In genomic region chr10:95268438-95268837, GRCh38 we compare ENCODE assay signal across 9 cellular contexts. TPM values are rescaled to one million over a fixed set of nuclear protein-coding genes. Genes with fewer than 3 reads are reported as not detected.
A peak's percentile ranks its signal among the peaks of the same experiment; 100 is the strongest.
DNase-seq lines count a peak whose midpoint lies in the region; TF ChIP-seq lines count a peak whose summit lies in the region.
"Had no signal": no experiment of that assay in that cellular context is flagged by ENCODE, and none has a peak within 500 bp of the region (broad histone marks: within the 10 kb centered on the region; RNA-seq: fewer than 3 reads in every experiment).

No MANE protein-coding gene starts in this region.

- H4K20me1 ChIP-seq in mammary epithelial cell (ENCODE audit: insufficient read depth, low read length) (no peaks in the 10 kb centered on the region), hepatocyte (ENCODE audit: insufficient read depth, poor library complexity, severe bottlenecking) (no peaks in the 10 kb centered on the region)

- H3K9me3 ChIP-seq in mammary epithelial cell (replicated peaks; ENCODE audit: insufficient read depth, low read length), result no peaks in the 10 kb centered on the region
- H3K9me3 ChIP-seq in hepatocyte (ENCODE audit: low read depth), result no peaks in the 10 kb centered on the region
- H3K9me3 ChIP-seq: neutrophil had no signal

- dilution Hi-C loops in mammary epithelial cell (cut with HindIII; ENCODE audit: low sequenced_read_pairs), result no loop called here

- peak overlapping the region; percentile 99 for H3K27ac ChIP-seq in mammary epithelial cell (ENCODE audit: insufficient read depth, low read depth, low read length)
- H3K27ac ChIP-seq in hepatocyte, result peak overlapping the region; percentile 80
- H3K27ac ChIP-seq: neutrophil had no signal

- H2AFZ ChIP-seq in mammary epithelial cell (ENCODE audit: low read depth, low read length) (peak overlapping the region; percentile 18), hepatocyte (no peak overlapping the region)

- peaks cover 57% of the 10 kb centered on the region for H3K4me1 ChIP-seq in mammary epithelial cell (ENCODE audit: insufficient read depth, low read length)
- H3K4me1 ChIP-seq in hepatocyte (ENCODE audit: insufficient read depth), result peaks cover 38% of the 10 kb centered on the region

- H3K4me3 ChIP-seq in mammary epithelial cell (replicated peaks in 1 of 3; ENCODE audit: insufficient read depth in 1 of 3, low read depth in 2 of 3, low read length in 3 of 3), result no peak overlapping the region
- no peak overlapping the region for H3K4me3 ChIP-seq in hepatocyte

- H3K36me3 ChIP-seq in mammary epithelial cell (ENCODE audit: insufficient read depth, low read length) (peaks cover 31% of the 10 kb centered on the region), hepatocyte (replicated peaks; ENCODE audit: insufficient read depth, low read depth) (no peaks in the 10 kb centered on the region)
- H3K36me3 ChIP-seq: neutrophil had no signal

- H3K4me2 ChIP-seq in mammary epithelial cell (ENCODE audit: insufficient read depth, low read depth, low read length) (peak overlapping the region; percentile 34), hepatocyte (peak overlapping the region; percentile 16)

- intact Hi-C loops in mammary epithelial cell (cut with micrococcal nuclease), result no loop called here

- H3K27me3 ChIP-seq in mammary epithelial cell (ENCODE audit: insufficient read depth, low read length) (no peaks in the 10 kb centered on the region), hepatocyte (no peaks in the 10 kb centered on the region)
- H3K27me3 ChIP-seq: neutrophil had no signal

- 5% methylated on average over 12 of the region's 12 CpGs for whole genome bisulfite sequencing in mammary epithelial cell (ENCODE audit: low coverage, missing lambda C conversion rate)
- 43% methylated on average over 12 of the region's 12 CpGs for WGBS in hepatocyte (ENCODE audit: low lambda C conversion rate, missing lambda C conversion rate)

- H3K79me2 ChIP-seq in mammary epithelial cell (ENCODE audit: insufficient read depth, low read length) (peaks cover 68% of the 10 kb centered on the region), hepatocyte (peaks cover 45% of the 10 kb centered on the region)

- no TSS peak for BruUV-seq in mammary epithelial cell (replicated peaks; lab: Mats Ljungman, UMichigan)

- H3K9me2 ChIP-seq in hepatocyte (replicated peaks; ENCODE audit: insufficient read depth), result no peaks in the 10 kb centered on the region

- in situ Hi-C loops in mammary epithelial cell (cut with MboI; ENCODE audit: low sequenced_read_pairs in 2 of 2), result no loop called here

- peak; percentile 82 for DNase-seq in Daoy (ENCODE audit: low read depth)
- peak; percentile 63 for DNase-seq in mammary epithelial cell
- peak; percentile 67 for DNase-seq in hepatocyte (ENCODE audit: low spot score)
- DNase-seq in pulmonary artery endothelial cell (ENCODE audit: low read depth, low spot score), result peak; percentile 98
- no peak for DNase-seq in GM10248 (ENCODE audit: extremely low spot score)
- DNase-seq in NCI-H446 (lab: John Stamatoyannopoulos, UW), result no peak
- no peak for DNase-seq in medulla oblongata (ENCODE audit: extremely low spot score)
- DNase-seq in NCI-H748 treated with DMSO at 0.1 percent for 48 hours (lab: John Stamatoyannopoulos, UW), result no peak

- H3K9ac ChIP-seq in mammary epithelial cell (ENCODE audit: insufficient read depth, low read length), result peak overlapping the region; percentile 84

- CTCF ChIA-PET in mammary epithelial cell (lab: Charles Lee; ENCODE audit: low non-redundant PET), result no interaction called here
- CTCF ChIA-PET in GM10248 (lab: Yijun Ruan, JAX), result interaction anchor here (0.9 to 1.4 kb wide), 3 partner anchors 8 to 30 kb away, joined by 3 read pairs; no protein-coding TSS in a partner anchor

- TF ChIP-seq CTCF in mammary epithelial cell (conservative IDR thresholded peaks at IDR 0.05 in 1 of 2, IDR thresholded peaks at IDR 0.05 in 1 of 2; ENCODE audit: extremely low read depth in 1 of 2, insufficient read depth in 1 of 2, low read depth in 1 of 2, low read length in 2 of 2), result no peak
- TF ChIP-seq CTCF in hepatocyte (IDR thresholded peaks at IDR 0.05; ENCODE audit: poor library complexity), result no peak
- TF ChIP-seq CTCF in GM10248 (IDR thresholded peaks at IDR 0.05; ENCODE audit: control extremely low read depth, extremely low read depth, low read depth, missing control alignments), result no peak

- POLR2A ChIA-PET in GM10248 (lab: Yijun Ruan, JAX), result interaction anchor here (0.6 to 0.8 kb wide), 2 partner anchors 23 to 32 kb away, joined by 3 read pairs; no protein-coding TSS in a partner anchor

RNA-seq across cellular contexts. Expression of gene PDLIM1, which starts 22.4 kb away (rescaled TPM):
- 17.7 and 21.9 TPM in 2 replicates for total RNA-seq in Daoy (2014; rRNA removed; shearing (Covaris generic))
- 100 to 1,000 TPM; 105 to 364 TPM for total RNA-seq in mammary epithelial cell
- 290 TPM for polyA plus RNA-seq in mammary epithelial cell
- polyA minus RNA-seq in mammary epithelial cell, result 643 TPM
- total RNA-seq in hepatocyte, result 58.2 and 61.0 TPM in 2 replicates
- polyA plus RNA-seq in hepatocyte, result 176 TPM in 2 replicates
- 46.5 and 58.0 TPM in 2 replicates for total RNA-seq in pulmonary artery endothelial cell

Comparison
In these comparisons a context has a peak if more than half of its experiments do, and no peak if none do; other contexts are left out.
1. DNase-seq: peak in Daoy (single experiment), mammary epithelial cell (single experiment), hepatocyte (single experiment) and pulmonary artery endothelial cell (single experiment); none in GM10248 (single experiment), NCI-H446 (0 of 2), medulla oblongata (single experiment) and NCI-H748 treated with DMSO at 0.1 percent for 48 hours (single experiment).